ENCODE assay signal across 18 cellular contexts in genomic region chr6:6930223-6930880, GRCh38.
"Had no signal": no experiment of that assay in that cellular context is flagged by ENCODE, and none has a peak within 500 bp of the region (broad histone marks: within the 10 kb centered on the region; RNA-seq: fewer than 3 reads in every experiment).

No MANE protein-coding gene starts in this region.

- H2AFZ ChIP-seq: hepatocyte had no signal

- DNase-seq: activated CD4-positive, alpha-beta T cell treated with anti-CD3 and anti-CD28 coated beads for 36 hours; activated CD4-positive, alpha-beta T cell treated with anti-CD3 and anti-CD28 coated beads, Interleukin-2, amount 50 U/mL, for 48 hours; activated gamma-delta T cell treated with Interleukin-2 at 50 U/mL for 16 hours; dermis blood vessel endothelial cell; effector memory CD4-positive, alpha-beta T cell; foreskin fibroblast; islet precursor cell; left colon; lower lobe of right lung; nucleus accumbens; retina; stimulated activated naive CD8-positive, alpha-beta T cell treated with anti-CD3 and anti-CD28 coated beads, Interleukin-15, amount 100 ng/mL, for 72 hours; T-helper 2 cell had no signal

- H3K27ac ChIP-seq: hepatocyte, lower lobe of right lung had no signal

- H3K27ac Mint-ChIP-seq: activated CD4-positive, alpha-beta T cell treated with anti-CD3 and anti-CD28 coated beads for 36 hours; activated naive CD4-positive, alpha-beta T cell treated with anti-CD3 and anti-CD28 coated beads, Interleukin-2, amount 50 U/mL, for 72 hours; activated T-helper 1 cell treated with anti-CD3 and anti-CD28 coated beads, Interleukin-12 subunit alpha, Interleukin-12 subunit beta, Interleukin-2, Interleukin-4 antibody, amounts not matched to agents 30 ng/mL and 10 ng/mL and 1 ng/mL, durations not matched to agents 14 hours and 24 hours and 36 hours; mesothelial cell of epicardium had no signal

- H3K36me3 Mint-ChIP-seq: activated naive CD4-positive, alpha-beta T cell treated with anti-CD3 and anti-CD28 coated beads, Interleukin-2, amount 50 U/mL, for 72 hours; mesothelial cell of epicardium had no signal

- H3K4me1 Mint-ChIP-seq: activated CD4-positive, alpha-beta T cell treated with anti-CD3 and anti-CD28 coated beads for 36 hours had no signal

- H3K4me3 Mint-ChIP-seq: activated CD4-positive, alpha-beta T cell treated with anti-CD3 and anti-CD28 coated beads for 36 hours; activated T-helper 1 cell treated with anti-CD3 and anti-CD28 coated beads, Interleukin-12 subunit alpha, Interleukin-12 subunit beta, Interleukin-2, Interleukin-4 antibody, amounts not matched to agents 30 ng/mL and 10 ng/mL and 1 ng/mL, durations not matched to agents 14 hours and 24 hours and 36 hours; mesothelial cell of epicardium; nephron; stimulated activated naive CD8-positive, alpha-beta T cell treated with anti-CD3 and anti-CD28 coated beads, Interleukin-15, amount 100 ng/mL, for 72 hours had no signal

- H3K27me3 ChIP-seq: hepatocyte had no signal

- H3K4me2 ChIP-seq: hepatocyte had no signal

- H3K4me3 ChIP-seq: hepatocyte, lower lobe of right lung had no signal

- ATAC-seq: activated CD4-positive, alpha-beta T cell treated with anti-CD3 and anti-CD28 coated beads for 36 hours; activated naive CD4-positive, alpha-beta T cell treated with anti-CD3 and anti-CD28 coated beads, Interleukin-2, amount 50 U/mL, for 72 hours; left colon; lower lobe of right lung; stimulated activated naive CD8-positive, alpha-beta T cell treated with anti-CD3 and anti-CD28 coated beads, Interleukin-15, amount 100 ng/mL, for 72 hours had no signal

- H3K9me3 ChIP-seq: lower lobe of right lung had no signal

- H3K36me3 ChIP-seq: lower lobe of right lung had no signal
